ENCODE assay signal across 17 cellular contexts in genomic region chrX:19715711-19716638, GRCh38.
DNase-seq lines count a peak whose midpoint lies in the region; ATAC-seq, FAIRE-seq and TF ChIP-seq lines count a peak whose summit lies in the region.
"Had no signal": no experiment of that assay in that cellular context is flagged by ENCODE, and none has a peak within 500 bp of the region (broad histone marks: within the 10 kb centered on the region; RNA-seq: fewer than 3 reads in every experiment).

No MANE protein-coding gene starts in this region.

- peaks cover 0 to 31% of the 10 kb centered on the region in 2 donors for H3K36me3 Mint-ChIP-seq in CD4-positive, alpha-beta memory T cell

- peak; percentile 81 for ATAC-seq in left lung
- ATAC-seq in GM21717 (IDR thresholded peaks at IDR 0.05; ENCODE audit: unreplicated experiment): no peak
- ATAC-seq: esophagus mucosa, heart right ventricle, left colon had no signal

- CTCF ChIA-PET in CD4-positive, alpha-beta memory T cell (lab: Charles Lee; ENCODE audit: partially characterized antibody): interaction anchor here (0.6 to 0.8 kb wide), 2 partner anchors 10 to 1326 kb away, joined by 3 read pairs; no protein-coding TSS in a partner anchor

- no peaks in the 10 kb centered on the region for H3K27me3 ChIP-seq in CD4-positive, alpha-beta memory T cell (ENCODE audit: insufficient read depth, low read length)
- H3K27me3 ChIP-seq in left lung (no peaks in the 10 kb centered on the region), left ventricle myocardium inferior (ENCODE audit: low read depth) (no peaks in the 10 kb centered on the region)
- H3K27me3 ChIP-seq: heart right ventricle had no signal

- peak overlapping the region; percentile 8 to 85 (median 74) for H3K27ac Mint-ChIP-seq in CD4-positive, alpha-beta memory T cell

- no peaks in the 10 kb centered on the region for H3K9me3 ChIP-seq in CD4-positive, alpha-beta memory T cell (ENCODE audit: control insufficient read depth in 1 of 2, low read length in 2 of 2)
- H3K9me3 ChIP-seq in left lung (no peaks in the 10 kb centered on the region), left ventricle myocardium inferior (replicated peaks) (no peaks in the 10 kb centered on the region)
- H3K9me3 ChIP-seq: heart right ventricle had no signal

- H3K4me3 ChIP-seq in CD4-positive, alpha-beta memory T cell (ENCODE audit: low read length in 2 of 2): no peak overlapping the region
- H3K4me3 ChIP-seq in left lung (no peak overlapping the region), left ventricle myocardium inferior (no peak overlapping the region)
- H3K4me3 ChIP-seq: coronary artery, GM23248, heart right ventricle had no signal

- no peaks in the 10 kb centered on the region for H3K36me3 ChIP-seq in CD4-positive, alpha-beta memory T cell (ENCODE audit: insufficient read depth, low read length)
- H3K36me3 ChIP-seq in left lung (no peaks in the 10 kb centered on the region), left ventricle myocardium inferior (no peaks in the 10 kb centered on the region)
- H3K36me3 ChIP-seq: heart right ventricle had no signal

- H3K27ac ChIP-seq in CD4-positive, alpha-beta memory T cell (ENCODE audit: low read depth, low read length): no peak overlapping the region
- H3K27ac ChIP-seq in left lung (peak overlapping the region; percentile 53 to 80), left ventricle myocardium inferior (replicated peaks) (no peak overlapping the region)
- H3K27ac ChIP-seq: coronary artery, GM23248 had no signal

- no peaks in the 10 kb centered on the region for H3K27me3 Mint-ChIP-seq in CD4-positive, alpha-beta memory T cell

- H3K4me1 Mint-ChIP-seq in CD4-positive, alpha-beta memory T cell: peaks cover 32 to 72% (median 50%) of the 10 kb centered on the region in 4 donors

- peak overlapping the region in 5 of 8 donors; percentile 2 to 65 (median 46) for H3K4me3 Mint-ChIP-seq in CD4-positive, alpha-beta memory T cell

- H3K4me1 ChIP-seq in CD4-positive, alpha-beta memory T cell (ENCODE audit: insufficient read depth, low read length): peaks cover 49% of the 10 kb centered on the region
- H3K4me1 ChIP-seq in left lung: peaks cover 0 to 4% of the 10 kb centered on the region in 2 donors
- peaks cover 4% of the 10 kb centered on the region for H3K4me1 ChIP-seq in left ventricle myocardium inferior

- POLR2A ChIA-PET in CD4-positive, alpha-beta memory T cell (lab: Charles Lee; ENCODE audit: partially characterized antibody): interaction anchor here (1.0 kb wide), 1 partner anchor 10 kb away, joined by 3 read pairs; no protein-coding TSS in a partner anchor

- no peaks in the 10 kb centered on the region for H3K9me3 Mint-ChIP-seq in CD4-positive, alpha-beta memory T cell

- FAIRE-seq in GM12892 (lab: Jason Lieb, UNC): peak; percentile 60
- FAIRE-seq: G401.6 had no signal

- intact Hi-C loops in CD4-positive, alpha-beta memory T cell (cut with micrococcal nuclease): no loop called here
- intact Hi-C loops in left lung (cut with DNase I): no loop called here
- intact Hi-C loops in left ventricle myocardium inferior (cut with micrococcal nuclease): no loop called here

- TF ChIP-seq CTCF in left lung (IDR thresholded peaks at IDR 0.05) (no peak), left ventricle myocardium inferior (IDR thresholded peaks at IDR 0.05; ENCODE audit: borderline replicate concordance) (no peak)

- no peak for DNase-seq in CD4-positive, alpha-beta memory T cell
- no peak for DNase-seq in GM12892 (ENCODE audit: insufficient read length)
- peak; percentile 24 for DNase-seq in NCI-H510A treated with DMSO at 0.1 percent for 48 hours (lab: John Stamatoyannopoulos, UW)
- no peak for DNase-seq in left lung
- no peak for DNase-seq in left ventricle myocardium inferior
- no peak for DNase-seq in inferior parietal cortex (ENCODE audit: extremely low spot score)
- DNase-seq: activated CD4-positive, alpha-beta T cell treated with anti-CD3 and anti-CD28 coated beads for 48 hours; activated gamma-delta T cell treated with Interleukin-2 at 50 U/mL for 16 hours; C1 segment of cervical spinal cord; GM23248; heart right ventricle; left colon; NCI-H2081 treated with DMSO at 0.1 percent for 48 hours had no signal

- no peak for TF ChIP-seq POLR2A in GM12892 (IDR thresholded peaks at IDR 0.05; ENCODE audit: low read depth, low read length)

Comparison
In these comparisons a context has a peak if more than half of its experiments do, and no peak if none do; other contexts are left out.
1. H3K27ac ChIP-seq: peak in left lung (2 of 2); none in CD4-positive, alpha-beta memory T cell (single experiment) and left ventricle myocardium inferior (single experiment).